In genomic region chr1:220772846-220773245, GRCh38 we compare ENCODE assay signal across 17 cellular contexts. TPM values are rescaled to one million over a fixed set of nuclear protein-coding genes. Genes with fewer than 3 reads are reported as not detected.
DNase-seq lines count a peak whose midpoint lies in the region; ATAC-seq, FAIRE-seq and TF ChIP-seq lines count a peak whose summit lies in the region.
"Had no signal": no experiment of that assay in that cellular context is flagged by ENCODE, and none has a peak within 500 bp of the region (broad histone marks: within the 10 kb centered on the region; RNA-seq: fewer than 3 reads in every experiment).

No MANE protein-coding gene starts in this region.

- no peak overlapping the region for H3K27ac ChIP-seq in HepG2 (ENCODE audit: extremely low read length, insufficient read depth, low read length)

- TF ChIP-seq EP300 in HepG2 (IDR thresholded peaks at IDR 0.05; ENCODE audit: low read depth in 2 of 2, low read length in 2 of 2), result no peak
- TF ChIP-seq EP300 in HepG2 (CRISPR knock-in tag; IDR thresholded peaks at IDR 0.05; ENCODE audit: borderline replicate concordance), result no peak

- H3K27me3 ChIP-seq in HepG2 (ENCODE audit: control insufficient read depth in 1 of 2, insufficient read depth in 2 of 2, low read length in 2 of 2), result no peaks in the 10 kb centered on the region
- no peaks in the 10 kb centered on the region for H3K27me3 ChIP-seq in H7 (ENCODE audit: control insufficient read depth, insufficient read depth, low read length)

- 94% methylated on average over 4 of the region's 4 CpGs for WGBS in HepG2 (ENCODE audit: low lambda C conversion rate)

- no peak for TF ChIP-seq CTCF in HepG2 (CRISPR knock-in tag; IDR thresholded peaks at IDR 0.05)

- CTCF ChIA-PET in HepG2 (lab: Yijun Ruan, JAX; ENCODE audit: low intra/inter-chr PET ratio, low total read pairs), result no interaction called here

- no peak for TF ChIP-seq RAD21 in HepG2 (CRISPR knock-in tag; IDR thresholded peaks at IDR 0.05)

- FAIRE-seq in HepG2 (lab: Jason Lieb, UNC), result no peak

- no peaks in the 10 kb centered on the region; a peak in 2 of 5 replicates for H3K36me3 ChIP-seq in HepG2 (replicated peaks in 1 of 2; ENCODE audit: control insufficient read depth in 1 of 2, insufficient read depth in 2 of 2, low read length in 2 of 2)
- H3K36me3 ChIP-seq in H7 (replicated peaks; ENCODE audit: control insufficient read depth, insufficient read depth, low read length), result no peaks in the 10 kb centered on the region

- no peak for TF ChIP-seq POLR2A in HepG2 (IDR thresholded peaks at IDR 0.05; ENCODE audit: insufficient read depth in 1 of 2, low read depth in 2 of 2, low read length in 2 of 2)

- H2AFZ ChIP-seq in HepG2 (ENCODE audit: low read length), result no peak overlapping the region

- BruUV-seq in HepG2 (replicated peaks; lab: Mats Ljungman, UMichigan), result no TSS peak

- POLR2A ChIA-PET in HepG2 (lab: Yijun Ruan, JAX), result no interaction called here

- intact Hi-C loops in HepG2 (cut with micrococcal nuclease; ENCODE audit: unreplicated experiment), result loop anchor here (10.0 kb wide), 2 partner anchors 228 to 548 kb away; no protein-coding TSS in a partner anchor

- H3K4me1 ChIP-seq in HepG2 (ENCODE audit: insufficient read depth, low read length), result peaks cover 17% of the 10 kb centered on the region

- ATAC-seq in GM19025 (IDR thresholded peaks at IDR 0.05; ENCODE audit: low read depth, unreplicated experiment) (peak; percentile 49), HG02588 (IDR thresholded peaks at IDR 0.05; ENCODE audit: unreplicated experiment) (peak; percentile 33), HG03442 (IDR thresholded peaks at IDR 0.05; ENCODE audit: unreplicated experiment) (peak; percentile 19), HepG2 (no peak)
- ATAC-seq: Panc1, Right ventricle myocardium inferior had no signal

- no peaks in the 10 kb centered on the region for H3K9me3 ChIP-seq in HepG2 (ENCODE audit: low read length)
- H3K9me3 ChIP-seq: Caco-2 had no signal

- H4K20me1 ChIP-seq in HepG2 (ENCODE audit: insufficient read depth, low read length), result no peaks in the 10 kb centered on the region

- H3K4me3 ChIP-seq in HepG2 (replicated peaks in 1 of 3; ENCODE audit: insufficient read depth in 1 of 3, low read depth in 2 of 3, low read length in 3 of 3) (no peak overlapping the region), H7 (ENCODE audit: insufficient read depth, low read depth, low read length) (no peak overlapping the region)

- no peak overlapping the region for H3K9ac ChIP-seq in HepG2 (ENCODE audit: insufficient read depth, low read depth, low read length)

- no peaks in the 10 kb centered on the region for H3K79me2 ChIP-seq in HepG2 (ENCODE audit: insufficient read depth, low read length)

- no peak for DNase-seq in HepG2 (ENCODE audit: low spot score)
- no peak for DNase-seq in NCI-H1694 (lab: John Stamatoyannopoulos, UW)
- DNase-seq in H7, result no peak
- no peak for DNase-seq in NCI-H2107 treated with DMSO at 0.1 percent for 48 hours (lab: John Stamatoyannopoulos, UW; ENCODE audit: unreplicated experiment)
- DNase-seq: ACHN; Caco-2; CD4-positive, CD25-positive, alpha-beta regulatory T cell; DMS153; KG1; NCI-H1417 treated with DMSO at 0.1 percent for 48 hours; NCI-H2029; NCI-H2171 treated with DMSO at 0.1 percent for 48 hours had no signal

- H3K4me2 ChIP-seq in HepG2 (ENCODE audit: low read depth, low read length), result no peak overlapping the region

- in situ Hi-C loops in HepG2 (cut with HindIII; ENCODE audit: extremely low pct_ligation_motif_present, low pct_unique_long_range_greater_than_20kb), result no loop called here

TF ChIP-seq in HepG2, 621 proteins besides CTCF, POLR2A, EP300 and RAD21 (continues in another document):
- TF ChIP-seq ZNF235 (CRISPR knock-in tag; IDR thresholded peaks at IDR 0.05; ENCODE audit: borderline replicate concordance) (no peak), MBNL3 (CRISPR knock-in tag; conservative IDR thresholded peaks at IDR 0.05) (no peak), KLF11 (CRISPR knock-in tag; IDR thresholded peaks at IDR 0.05) (no peak), ZUFSP (CRISPR knock-in tag; IDR thresholded peaks at IDR 0.05; ENCODE audit: borderline replicate concordance) (no peak), GPBP1L1 (CRISPR knock-in tag; IDR thresholded peaks at IDR 0.05) (no peak), TP53 (CRISPR knock-in tag; conservative IDR thresholded peaks at IDR 0.05) (no peak), ZFP90 (CRISPR knock-in tag; IDR thresholded peaks at IDR 0.05; ENCODE audit: borderline replicate concordance) (no peak), RBM39 (IDR thresholded peaks at IDR 0.05; ENCODE audit: low read depth, low read length, poor library complexity, severe bottlenecking) (no peak), KMT2A (CRISPR knock-in tag; IDR thresholded peaks at IDR 0.05) (no peak)

RNA-seq across cellular contexts. Expression of gene MTARC1, which starts 13.9 kb away (rescaled TPM):
- 64.2 and 106 TPM in 2 replicates for total RNA-seq in HepG2 (2016; rRNA removed; fragmentation: Illumina TruSeq; extraction: Trizol)
- total RNA-seq in HepG2 (2016; cell fraction: cytosol; rRNA removed; fragmentation: Illumina TruSeq; extraction: Trizol; ENCODE audit: low read depth), result 38.0 and 39.6 TPM in 2 replicates
- 66.5 and 107 TPM in 2 replicates for total RNA-seq in HepG2 (2016; cell fraction: insoluble cytoplasmic fraction; rRNA removed; fragmentation: Illumina TruSeq; extraction: Trizol)
- 79.2 and 83.1 TPM in 2 replicates for total RNA-seq in HepG2 (2016; cell fraction: membrane; rRNA removed; fragmentation: Illumina TruSeq; extraction: Trizol)
- 83.0 and 88.1 TPM in 2 replicates for total RNA-seq in HepG2 (2016; cell fraction: nucleus; rRNA removed; fragmentation: Illumina TruSeq; extraction: Trizol)
- polyA plus RNA-seq in HepG2 (2011; rRNA removed), result 14.5 and 19.4 TPM in 2 replicates
- polyA plus RNA-seq in HepG2 (2011; cell fraction: cytosol; rRNA removed), result 12.9 and 14.1 TPM in 2 replicates
- 13.7 and 15.3 TPM in 2 replicates for polyA plus RNA-seq in HepG2 (2011; cell fraction: nucleus; rRNA removed)
- 25.7 and 31.2 TPM in 2 replicates for polyA plus RNA-seq in HepG2 (2012)
- polyA plus RNA-seq in HepG2 (2016; cell fraction: cytosol; fragmentation: Illumina TruSeq; extraction: Trizol; ENCODE audit: low read depth), result 34.9 and 40.2 TPM in 2 replicates
- polyA plus RNA-seq in HepG2 (2016; cell fraction: insoluble cytoplasmic fraction; fragmentation: Illumina TruSeq; extraction: Trizol; ENCODE audit: low read depth), result 65.6 and 68.7 TPM in 2 replicates
- 63.9 and 64.4 TPM in 2 replicates for polyA plus RNA-seq in HepG2 (2016; cell fraction: membrane; fragmentation: Illumina TruSeq; extraction: Trizol; ENCODE audit: low read depth)
- 147 and 150 TPM in 2 replicates for polyA plus RNA-seq in HepG2 (2016; cell fraction: nucleus; fragmentation: Illumina TruSeq; extraction: Trizol; ENCODE audit: insufficient read depth, low read depth)
- 11.9 and 104 TPM in 2 replicates for polyA minus RNA-seq in HepG2 (2011; rRNA and poly(A)+ RNA removed; ENCODE audit: low replicate concordance)
- 11.5 and 17.2 TPM in 2 replicates for polyA minus RNA-seq in HepG2 (2011; cell fraction: cytosol; rRNA and poly(A)+ RNA removed)
- polyA minus RNA-seq in HepG2 (2011; cell fraction: nucleus; rRNA and poly(A)+ RNA removed), result 12.9 and 14.5 TPM in 2 replicates
- total RNA-seq in H7 (2014; rRNA removed; shearing (Covaris generic)), result 28.6 and 31.2 TPM in 2 replicates
- total RNA-seq: CD4-positive, CD25-positive, alpha-beta regulatory T cell had no signal
- polyA plus RNA-seq: CD4-positive, CD25-positive, alpha-beta regulatory T cell had no signal

RNA-seq across cellular contexts. Expression of gene MTARC2, which starts 24.7 kb away (rescaled TPM):
- 4.7 and 10.1 TPM in 2 replicates for total RNA-seq in HepG2 (2016; rRNA removed; fragmentation: Illumina TruSeq; extraction: Trizol)
- 3.8 and 5.3 TPM in 2 replicates for total RNA-seq in HepG2 (2016; cell fraction: cytosol; rRNA removed; fragmentation: Illumina TruSeq; extraction: Trizol; ENCODE audit: low read depth)
- total RNA-seq in HepG2 (2016; cell fraction: insoluble cytoplasmic fraction; rRNA removed; fragmentation: Illumina TruSeq; extraction: Trizol), result 5.8 and 12.4 TPM in 2 replicates
- total RNA-seq in HepG2 (2016; cell fraction: membrane; rRNA removed; fragmentation: Illumina TruSeq; extraction: Trizol), result 3.3 and 3.6 TPM in 2 replicates
- 12.5 and 15.1 TPM in 2 replicates for total RNA-seq in HepG2 (2016; cell fraction: nucleus; rRNA removed; fragmentation: Illumina TruSeq; extraction: Trizol)
- 8.5 and 13.6 TPM in 2 replicates for polyA plus RNA-seq in HepG2 (2011; rRNA removed)
- polyA plus RNA-seq in HepG2 (2011; cell fraction: cytosol; rRNA removed), result 4.1 and 4.6 TPM in 2 replicates
- polyA plus RNA-seq in HepG2 (2011; cell fraction: nucleus; rRNA removed), result 31.2 and 40.2 TPM in 2 replicates
- 7.1 and 10.6 TPM in 2 replicates for polyA plus RNA-seq in HepG2 (2012)
- polyA plus RNA-seq in HepG2 (2016; cell fraction: cytosol; fragmentation: Illumina TruSeq; extraction: Trizol; ENCODE audit: low read depth), result 0.75 and 1.5 TPM in 2 replicates
- 5.2 and 6.9 TPM in 2 replicates for polyA plus RNA-seq in HepG2 (2016; cell fraction: insoluble cytoplasmic fraction; fragmentation: Illumina TruSeq; extraction: Trizol; ENCODE audit: low read depth)
- 1.3 and 2.5 TPM in 2 replicates for polyA plus RNA-seq in HepG2 (2016; cell fraction: membrane; fragmentation: Illumina TruSeq; extraction: Trizol; ENCODE audit: low read depth)
- 31.0 and 32.3 TPM in 2 replicates for polyA plus RNA-seq in HepG2 (2016; cell fraction: nucleus; fragmentation: Illumina TruSeq; extraction: Trizol; ENCODE audit: insufficient read depth, low read depth)
- 11.1 and 13.8 TPM in 2 replicates for polyA minus RNA-seq in HepG2 (2011; rRNA and poly(A)+ RNA removed; ENCODE audit: low replicate concordance)
- 4.9 and 5.2 TPM in 2 replicates for polyA minus RNA-seq in HepG2 (2011; cell fraction: cytosol; rRNA and poly(A)+ RNA removed)
- 15.8 and 19.9 TPM in 2 replicates for polyA minus RNA-seq in HepG2 (2011; cell fraction: nucleus; rRNA and poly(A)+ RNA removed)
- 12.2 and 13.0 TPM in 2 replicates for total RNA-seq in H7 (2014; rRNA removed; shearing (Covaris generic))
- total RNA-seq: CD4-positive, CD25-positive, alpha-beta regulatory T cell had no signal
- polyA plus RNA-seq: CD4-positive, CD25-positive, alpha-beta regulatory T cell had no signal
